ENCODE assay signal across 1 cellular context in the genomic region with DNA sequence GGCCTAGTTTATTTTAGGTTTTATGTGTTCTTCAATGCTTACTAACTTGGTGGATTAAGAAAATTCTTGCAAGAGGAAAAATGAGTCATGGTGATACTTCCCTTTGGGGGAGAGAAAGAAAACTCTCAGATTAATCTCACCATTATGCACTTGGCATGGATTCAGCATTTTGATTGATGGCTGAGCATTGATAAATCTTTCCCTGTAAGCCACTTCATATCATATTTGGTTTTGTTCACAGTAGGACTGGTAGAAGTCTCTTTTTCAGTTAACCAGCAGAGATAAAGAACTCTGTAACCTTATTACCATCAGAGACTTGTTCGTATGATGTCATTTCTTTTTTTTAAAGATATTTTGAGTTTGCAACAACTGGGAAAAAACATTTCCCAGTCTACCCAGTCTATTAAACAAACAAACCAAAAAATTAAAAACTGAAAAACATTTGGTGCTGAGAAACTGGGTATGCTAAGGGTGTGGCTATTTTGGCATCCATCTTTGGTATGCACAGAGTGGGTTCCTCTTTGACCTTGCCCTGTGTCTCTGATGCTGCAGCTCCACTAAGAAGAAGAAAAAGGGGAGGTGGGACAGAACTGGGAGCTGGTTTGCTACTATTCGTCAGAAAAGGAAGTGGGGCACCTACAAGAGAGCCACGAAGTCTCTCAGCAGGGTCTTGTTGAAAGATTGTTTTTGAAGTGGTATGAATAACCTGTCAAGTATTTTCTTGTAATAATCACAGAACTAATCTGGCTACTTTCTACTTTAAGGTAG.
TF ChIP-seq lines count a peak whose summit lies in the region.

No MANE protein-coding gene starts in this region.

TF ChIP-seq in SK-N-SH, 30 proteins besides CTCF, POLR2A, EP300 and RAD21 (continued from another document):
- TF ChIP-seq, protein P1, sequence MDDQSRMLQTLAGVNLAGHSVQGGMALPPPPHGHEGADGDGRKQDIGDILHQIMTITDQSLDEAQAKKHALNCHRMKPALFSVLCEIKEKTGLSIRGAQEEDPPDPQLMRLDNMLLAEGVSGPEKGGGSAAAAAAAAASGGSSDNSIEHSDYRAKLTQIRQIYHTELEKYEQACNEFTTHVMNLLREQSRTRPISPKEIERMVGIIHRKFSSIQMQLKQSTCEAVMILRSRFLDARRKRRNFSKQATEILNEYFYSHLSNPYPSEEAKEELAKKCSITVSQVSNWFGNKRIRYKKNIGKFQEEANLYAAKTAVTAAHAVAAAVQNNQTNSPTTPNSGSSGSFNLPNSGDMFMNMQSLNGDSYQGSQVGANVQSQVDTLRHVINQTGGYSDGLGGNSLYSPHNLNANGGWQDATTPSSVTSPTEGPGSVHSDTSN (IDR thresholded peaks at IDR 0.05) = peak; percentile 96
- peak; percentile 69 for TF ChIP-seq TCF12 (IDR thresholded peaks at IDR 0.05)
- TF ChIP-seq MEF2A (IDR thresholded peaks at IDR 0.05; ENCODE audit: borderline replicate concordance, low read depth) = 0 out of 2 replicates have a peak, but pooled peaks have one; percentile 44
- no peak for TF ChIP-seq GABPA (IDR thresholded peaks at IDR 0.05; ENCODE audit: low read depth)
